In the genomic region with DNA sequence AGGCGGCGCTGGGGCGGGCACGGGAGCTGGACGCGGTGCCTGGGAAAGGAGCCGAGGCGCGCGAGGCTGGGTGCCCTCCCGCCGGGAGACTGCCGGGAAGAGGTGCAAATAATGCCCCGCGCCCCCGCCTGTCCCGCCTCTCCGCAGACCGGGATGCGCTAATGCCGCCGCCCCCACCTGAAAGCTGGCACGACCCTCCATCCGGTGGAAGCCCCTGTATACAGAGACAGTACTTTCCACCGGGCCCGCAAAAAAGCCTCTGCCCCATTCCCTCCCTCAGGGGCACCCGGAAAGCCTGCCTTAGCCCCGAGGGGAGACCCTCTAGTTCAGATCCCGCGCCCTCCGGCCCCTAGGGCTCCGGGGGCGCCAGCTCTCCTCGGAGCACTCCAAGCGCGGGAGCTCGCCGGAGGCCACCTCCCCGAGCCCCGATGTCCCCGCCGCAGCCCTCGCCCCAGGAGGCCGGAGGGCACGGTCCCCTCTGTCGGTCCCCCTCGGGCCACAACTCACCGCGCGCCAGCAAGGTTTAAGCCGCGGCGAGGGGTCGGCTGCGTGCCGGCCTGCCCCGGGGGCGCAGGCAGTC, we compare ENCODE assay signal across 8 cellular contexts. TPM values are rescaled to one million over a fixed set of nuclear protein-coding genes. Genes with fewer than 3 reads are reported as not detected.
DNase-seq lines count a peak whose midpoint lies in the region; ATAC-seq and TF ChIP-seq lines count a peak whose summit lies in the region.

No MANE protein-coding gene starts in this region.

- H3K27me3 Mint-ChIP-seq in activated T-cell treated with anti-CD3 and anti-CD28 coated beads, Interleukin-2, amount 50 U/mL, for 24 hours = peaks cover 84% of the 10 kb centered on the region

- H3K4me3 ChIP-seq in lower lobe of right lung (peak overlapping the region; percentile 43), tibial artery (peak overlapping the region; percentile 36 to 53)

- peak; percentile 40 for DNase-seq in activated T-cell treated with anti-CD3 and anti-CD28 coated beads, Interleukin-2, amount 50 U/mL, for 24 hours
- no peak for DNase-seq in activated T-cell treated with anti-CD3 and anti-CD28 coated beads, Interleukin-2, amount 50 U/mL, for 1 hour
- DNase-seq in lower lobe of right lung (peak; percentile 41), tibial artery (no peak), GM20000 (ENCODE audit: low spot score) (no peak)

- no peak overlapping the region for H3K27ac Mint-ChIP-seq in activated T-cell treated with anti-CD3 and anti-CD28 coated beads, Interleukin-2, amount 50 U/mL, for 24 hours

- H3K4me1 Mint-ChIP-seq in activated T-cell treated with anti-CD3 and anti-CD28 coated beads, Interleukin-2, amount 50 U/mL, for 24 hours (ENCODE audit: low read depth) = peaks cover 23% of the 10 kb centered on the region

- H3K4me1 ChIP-seq in lower lobe of right lung (peaks cover 26% of the 10 kb centered on the region), tibial artery (peaks cover 0 to 38% (median 29%) of the 10 kb centered on the region in 4 donors)

- intact Hi-C loops in lower lobe of right lung (cut with DNase I) = no loop called here
- intact Hi-C loops in tibial artery (cut with DNase I; ENCODE audit: low total_unique reads) = no loop called here

- H3K4me3 Mint-ChIP-seq in activated T-cell treated with anti-CD3 and anti-CD28 coated beads, Interleukin-2, amount 50 U/mL, for 24 hours = peak overlapping the region; percentile 47

- H3K36me3 ChIP-seq in lower lobe of right lung (no peaks in the 10 kb centered on the region), tibial artery (no peaks in the 10 kb centered on the region)

- H3K36me3 Mint-ChIP-seq in activated T-cell treated with anti-CD3 and anti-CD28 coated beads, Interleukin-2, amount 50 U/mL, for 24 hours (ENCODE audit: low read depth) = no peaks in the 10 kb centered on the region

- TF ChIP-seq CTCF in lower lobe of right lung (IDR thresholded peaks at IDR 0.05) (no peak), tibial artery (IDR thresholded peaks at IDR 0.05) (no peak), GM20000 (IDR thresholded peaks at IDR 0.05; ENCODE audit: extremely low read depth, missing control alignments) (no peak)

- no peaks in the 10 kb centered on the region for H3K9me3 ChIP-seq in lower lobe of right lung
- no peaks in the 10 kb centered on the region for H3K9me3 ChIP-seq in tibial artery

- H3K27me3 ChIP-seq in lower lobe of right lung (ENCODE audit: low read depth) = peaks cover 86% of the 10 kb centered on the region
- peaks cover 0 to 92% of the 10 kb centered on the region in 2 donors for H3K27me3 ChIP-seq in tibial artery

- no peaks in the 10 kb centered on the region for H3K9me3 Mint-ChIP-seq in activated T-cell treated with anti-CD3 and anti-CD28 coated beads, Interleukin-2, amount 50 U/mL, for 24 hours

- H3K27ac ChIP-seq in angular gyrus (ENCODE audit: low read depth, low read length) (peak overlapping the region; percentile 44), lower lobe of right lung (no peak overlapping the region), tibial artery (no peak overlapping the region)

- no peak for ATAC-seq in lower lobe of right lung
- no peak for ATAC-seq in GM18498 (IDR thresholded peaks at IDR 0.05; ENCODE audit: unreplicated experiment)
- no peak for ATAC-seq in HG03520 (IDR thresholded peaks at IDR 0.05; ENCODE audit: unreplicated experiment)

RNA-seq across cellular contexts. Expression of a gene that starts 1.2 kb away (rescaled TPM):
- total RNA-seq in lower lobe of right lung = not detected

Comparison
In these comparisons a context has a peak if more than half of its experiments do, and no peak if none do; other contexts are left out.
1. DNase-seq: peak in activated T-cell treated with anti-CD3 and anti-CD28 coated beads, Interleukin-2, amount 50 U/mL, for 24 hours (single experiment) and lower lobe of right lung (single experiment); none in activated T-cell treated with anti-CD3 and anti-CD28 coated beads, Interleukin-2, amount 50 U/mL, for 1 hour (single experiment), tibial artery (0 of 2) and GM20000 (single experiment).